8 cellular contexts compared by ENCODE assay signal in the genomic region with DNA sequence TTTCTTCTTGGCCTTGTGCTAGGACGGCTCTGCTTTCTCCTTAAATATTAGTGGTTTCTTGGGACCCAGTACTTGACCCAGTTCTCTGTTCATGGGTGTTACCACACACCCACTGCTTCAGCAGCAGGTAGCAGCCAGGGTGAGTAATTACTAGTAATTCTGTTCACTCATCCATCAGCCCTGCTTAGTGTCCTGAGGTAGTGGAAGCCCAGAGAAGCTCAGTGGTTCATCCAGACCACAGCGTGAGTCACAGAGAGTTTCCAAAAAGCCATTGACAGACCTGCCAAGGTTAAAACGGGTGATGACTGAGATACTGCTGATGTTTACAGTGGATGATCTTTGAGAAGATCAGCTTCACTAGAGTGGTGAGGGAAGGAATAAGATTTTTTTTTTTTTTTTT. TPM values are rescaled to one million over a fixed set of nuclear protein-coding genes. Genes with fewer than 3 reads are reported as not detected.
DNase-seq lines count a peak whose midpoint lies in the region; ATAC-seq, FAIRE-seq and TF ChIP-seq lines count a peak whose summit lies in the region.

No MANE protein-coding gene starts in this region.

- H3K9ac ChIP-seq in neural progenitor cell, result no peak overlapping the region

- no peak overlapping the region for H2AFZ ChIP-seq in neural progenitor cell (replicated peaks)

- no peaks in the 10 kb centered on the region for H3K9me3 ChIP-seq in neural progenitor cell (ENCODE audit: low read depth)

- H3K27me3 ChIP-seq in neural progenitor cell, result no peaks in the 10 kb centered on the region

- H3K4me3 Mint-ChIP-seq in neural progenitor cell, result no peak overlapping the region

- peaks cover 5% of the 10 kb centered on the region for H3K4me1 ChIP-seq in neural progenitor cell

- H3K36me3 Mint-ChIP-seq in neural progenitor cell, result peaks cover 3% of the 10 kb centered on the region

- no peaks in the 10 kb centered on the region for H3K36me3 ChIP-seq in neural progenitor cell

- no peak for FAIRE-seq in frontal cortex (lab: Jason Lieb, UNC)

- H3K27me3 Mint-ChIP-seq in neural progenitor cell (ENCODE audit: insufficient read depth, low read depth), result no peaks in the 10 kb centered on the region

- no peaks in the 10 kb centered on the region for H3K9me3 Mint-ChIP-seq in neural progenitor cell

- ATAC-seq in GM18868 (IDR thresholded peaks at IDR 0.05; ENCODE audit: unreplicated experiment) (peak; percentile 90), HG03060 (IDR thresholded peaks at IDR 0.05; ENCODE audit: low read depth, unreplicated experiment) (peak; percentile 76)

- no peak overlapping the region for H3K27ac Mint-ChIP-seq in neural progenitor cell

- no peaks in the 10 kb centered on the region for H4K20me1 ChIP-seq in neural progenitor cell (ENCODE audit: low read depth)

- no peak overlapping the region for H3K4me3 ChIP-seq in neural progenitor cell

- peak; percentile 13 for DNase-seq in activated CD4-positive, alpha-beta T cell treated with anti-CD3 and anti-CD28 coated beads, Interleukin-2, amount 50 U/mL, for 1 hour
- DNase-seq in myocyte (ENCODE audit: low read depth), result peak; percentile 75
- DNase-seq in NCI-H510A (lab: John Stamatoyannopoulos, UW), result no peak
- no peak for DNase-seq in neural progenitor cell (ENCODE audit: low spot score)
- no peak for DNase-seq in midbrain (lab: John Stamatoyannopoulos, UW)
- DNase-seq in frontal cortex (ENCODE audit: low spot score in 2 of 2), result no peak

- H3F3A ChIP-seq in neural progenitor cell (ENCODE audit: low read depth), result peaks cover under 1% of the 10 kb centered on the region

- H3K4me2 ChIP-seq in neural progenitor cell, result no peak overlapping the region

- TF ChIP-seq CTCF in neural progenitor cell (IDR thresholded peaks at IDR 0.05), result no peak

- H3K79me2 ChIP-seq in neural progenitor cell (ENCODE audit: low read depth), result no peaks in the 10 kb centered on the region

- no peaks in the 10 kb centered on the region for H3K4me1 Mint-ChIP-seq in neural progenitor cell

- H3K27ac ChIP-seq in neural progenitor cell, result no peak overlapping the region

RNA-seq across cellular contexts. Expression of gene HINT3, which starts 51.7 kb away (rescaled TPM):
- 47.3 and 48.9 TPM in 2 replicates for total RNA-seq in myocyte
- polyA plus RNA-seq in myocyte (2012), result 17.5 TPM
- total RNA-seq in neural progenitor cell (ENCODE audit: low replicate concordance), result 19.5 and 29.6 TPM in 2 replicates
- 90.5 TPM for total RNA-seq in frontal cortex

Comparison
In these comparisons a context has a peak if more than half of its experiments do, and no peak if none do; other contexts are left out.
1. DNase-seq: peak in activated CD4-positive, alpha-beta T cell treated with anti-CD3 and anti-CD28 coated beads, Interleukin-2, amount 50 U/mL, for 1 hour (single experiment) and myocyte (single experiment); none in NCI-H510A (single experiment), neural progenitor cell (single experiment), midbrain (single experiment) and frontal cortex (0 of 2).